Comparison of ENCODE assay signal across 9 cellular contexts in genomic region chr2:206212673-206213513, GRCh38. TPM values are rescaled to one million over a fixed set of nuclear protein-coding genes. Genes with fewer than 3 reads are reported as not detected.
A peak's percentile ranks its signal among the peaks of the same experiment; 100 is the strongest.
DNase-seq lines count a peak whose midpoint lies in the region; ATAC-seq and TF ChIP-seq lines count a peak whose summit lies in the region.
"Had no signal": no experiment of that assay in that cellular context is flagged by ENCODE, and none has a peak within 500 bp of the region (broad histone marks: within the 10 kb centered on the region; RNA-seq: fewer than 3 reads in every experiment).

No MANE protein-coding gene starts in this region.

- H3K4me1 ChIP-seq in BE2C = peaks cover 13% of the 10 kb centered on the region

- 0 out of 2 replicates have a peak, but pooled peaks have one; percentile 0 for TF ChIP-seq CTCF in BE2C (IDR thresholded peaks at IDR 0.05; ENCODE audit: low read depth, low read length)
- peak; percentile 21 for TF ChIP-seq CTCF in choroid plexus epithelial cell (conservative IDR thresholded peaks at IDR 0.05; ENCODE audit: low read depth, low read length)
- no peak for TF ChIP-seq CTCF in nephron progenitor cell (IDR thresholded peaks at IDR 0.05)

- H3K9me3 Mint-ChIP-seq in nephron progenitor cell = peaks cover 9% of the 10 kb centered on the region
- H3K9me3 Mint-ChIP-seq in natural killer cell treated with Interleukin-12 subunit alpha and Interleukin-12 subunit beta and Interleukin-15 and Interleukin-18, amount 100 ng/mL, for 72 hours = no peaks in the 10 kb centered on the region

- no peaks in the 10 kb centered on the region for H3K9me3 ChIP-seq in BE2C
- H3K9me3 ChIP-seq in MG63 = no peaks in the 10 kb centered on the region

- H3K36me3 ChIP-seq in BE2C (peaks cover 4% of the 10 kb centered on the region; the same call in 1 of the 2 replicates), MG63 (no peaks in the 10 kb centered on the region)

- H3K27ac Mint-ChIP-seq in nephron progenitor cell = peak overlapping the region; percentile 15
- H3K27ac Mint-ChIP-seq in natural killer cell treated with Interleukin-12 subunit alpha and Interleukin-12 subunit beta and Interleukin-15 and Interleukin-18, amount 100 ng/mL, for 72 hours = no peak overlapping the region

- H3K4me3 ChIP-seq in BE2C (ENCODE audit: low read depth, low read length) = no peak overlapping the region
- H3K4me3 ChIP-seq in MG63 = peak overlapping the region; percentile 45
- H3K4me3 ChIP-seq in choroid plexus epithelial cell (ENCODE audit: low read depth, low read length) = peak overlapping the region; percentile 55

- H3K4me1 Mint-ChIP-seq in nephron progenitor cell = peaks cover 38% of the 10 kb centered on the region
- no peaks in the 10 kb centered on the region for H3K4me1 Mint-ChIP-seq in natural killer cell treated with Interleukin-12 subunit alpha and Interleukin-12 subunit beta and Interleukin-15 and Interleukin-18, amount 100 ng/mL, for 72 hours (ENCODE audit: low read depth in 2 of 2)

- no peak for DNase-seq in BE2C
- DNase-seq in MG63 = peak; percentile 24
- peak; percentile 72 for DNase-seq in choroid plexus epithelial cell (ENCODE audit: low read depth)
- DNase-seq in nephron progenitor cell = no peak
- no peak for DNase-seq in natural killer cell treated with Interleukin-12 subunit alpha and Interleukin-12 subunit beta and Interleukin-15 and Interleukin-18, amount 100 ng/mL, for 72 hours (ENCODE audit: low spot score)
- DNase-seq in MV-4-11 (lab: John Stamatoyannopoulos, UW) = no peak
- DNase-seq in NK-92 (lab: John Stamatoyannopoulos, UW; ENCODE audit: unreplicated experiment) = no peak
- DNase-seq in SIG-M5 treated with dmso at 0.1 percent for 504 hours (lab: John Stamatoyannopoulos, UW; ENCODE audit: unreplicated experiment) = no peak
- DNase-seq: islet precursor cell had no signal

- no peak for ATAC-seq in natural killer cell treated with Interleukin-12 subunit alpha and Interleukin-12 subunit beta and Interleukin-15 and Interleukin-18, amount 100 ng/mL, for 72 hours

- H3K36me3 Mint-ChIP-seq in nephron progenitor cell (ENCODE audit: low read depth) = peaks cover 9% of the 10 kb centered on the region
- no peaks in the 10 kb centered on the region for H3K36me3 Mint-ChIP-seq in natural killer cell treated with Interleukin-12 subunit alpha and Interleukin-12 subunit beta and Interleukin-15 and Interleukin-18, amount 100 ng/mL, for 72 hours

- peak overlapping the region; percentile 34 for H3K4me3 Mint-ChIP-seq in nephron progenitor cell
- H3K4me3 Mint-ChIP-seq in natural killer cell treated with Interleukin-12 subunit alpha and Interleukin-12 subunit beta and Interleukin-15 and Interleukin-18, amount 100 ng/mL, for 72 hours = no peak overlapping the region

- H3K27me3 ChIP-seq in BE2C (no peaks in the 10 kb centered on the region), MG63 (no peaks in the 10 kb centered on the region)

- H3K27me3 Mint-ChIP-seq in nephron progenitor cell (ENCODE audit: low read depth, poor library complexity) = no peaks in the 10 kb centered on the region
- H3K27me3 Mint-ChIP-seq in natural killer cell treated with Interleukin-12 subunit alpha and Interleukin-12 subunit beta and Interleukin-15 and Interleukin-18, amount 100 ng/mL, for 72 hours = peaks cover 25 to 32% of the 10 kb centered on the region in 2 donors

RNA-seq across cellular contexts. Expression of gene EEF1B2, which starts 53.2 kb away (rescaled TPM):
- polyA plus RNA-seq in BE2C (2012; ENCODE audit: insufficient read depth, insufficient read length, low read depth) = 362 TPM
- total RNA-seq in MG63 (2014; rRNA removed; shearing (Covaris generic); ENCODE audit: low replicate concordance) = 425 and 693 TPM in 2 replicates
- 100 to 1,000 TPM; 408 to 472 TPM for total RNA-seq in natural killer cell treated with Interleukin-12 subunit alpha and Interleukin-12 subunit beta and Interleukin-15 and Interleukin-18, amount 100 ng/mL, for 72 hours

RNA-seq across cellular contexts. Expression of gene NDUFS1, which starts 53.6 kb away (rescaled TPM):
- polyA plus RNA-seq in BE2C (2012; ENCODE audit: insufficient read depth, insufficient read length, low read depth) = 64.8 TPM
- total RNA-seq in MG63 (2014; rRNA removed; shearing (Covaris generic); ENCODE audit: low replicate concordance) = 110 and 146 TPM in 2 replicates
- total RNA-seq in natural killer cell treated with Interleukin-12 subunit alpha and Interleukin-12 subunit beta and Interleukin-15 and Interleukin-18, amount 100 ng/mL, for 72 hours = 10 to 100 TPM; 73.4 to 78.0 TPM

Comparison
In these comparisons a context has a peak if more than half of its experiments do, and no peak if none do; other contexts are left out.
1. DNase-seq: peak in MG63 (single experiment) and choroid plexus epithelial cell (single experiment); none in BE2C (single experiment), nephron progenitor cell (single experiment), natural killer cell treated with Interleukin-12 subunit alpha and Interleukin-12 subunit beta and Interleukin-15 and Interleukin-18, amount 100 ng/mL, for 72 hours (single experiment), MV-4-11 (single experiment), NK-92 (single experiment) and SIG-M5 treated with dmso at 0.1 percent for 504 hours (single experiment).